Comparison of ENCODE assay signal across 1 cellular context in the genomic region with DNA sequence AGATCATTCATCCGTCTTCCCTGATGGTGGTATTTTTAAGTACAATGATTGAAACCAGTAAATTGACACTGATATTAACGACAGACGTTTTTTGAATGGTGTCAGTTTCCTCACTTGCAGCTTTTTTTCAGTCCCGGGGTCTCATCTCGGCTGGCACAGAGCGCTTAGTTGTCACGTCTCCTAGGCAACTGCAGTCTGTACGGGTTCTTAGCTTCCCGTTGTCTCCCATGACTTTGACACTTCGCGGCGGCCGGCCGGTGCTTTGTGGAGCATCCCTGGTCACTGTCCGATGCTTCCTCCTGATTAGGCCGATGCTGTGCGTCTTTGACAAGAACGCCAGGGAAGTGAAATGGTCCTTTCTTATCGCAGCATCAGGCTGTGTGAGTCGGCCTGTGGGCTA.
TF ChIP-seq lines count a peak whose summit lies in the region.

No MANE protein-coding gene starts in this region.

TF ChIP-seq in WTC11, 78 proteins besides CTCF, POLR2A, EP300 and RAD21 (continued from another document):
- TF ChIP-seq ERG (CRISPR knock-in tag; IDR thresholded peaks at IDR 0.05) (no peak), ATF1 (CRISPR knock-in tag; IDR thresholded peaks at IDR 0.05) (no peak), AR (CRISPR knock-in tag; IDR thresholded peaks at IDR 0.05) (no peak)
